Comparison of ENCODE assay signal across 18 cellular contexts in the genomic region with DNA sequence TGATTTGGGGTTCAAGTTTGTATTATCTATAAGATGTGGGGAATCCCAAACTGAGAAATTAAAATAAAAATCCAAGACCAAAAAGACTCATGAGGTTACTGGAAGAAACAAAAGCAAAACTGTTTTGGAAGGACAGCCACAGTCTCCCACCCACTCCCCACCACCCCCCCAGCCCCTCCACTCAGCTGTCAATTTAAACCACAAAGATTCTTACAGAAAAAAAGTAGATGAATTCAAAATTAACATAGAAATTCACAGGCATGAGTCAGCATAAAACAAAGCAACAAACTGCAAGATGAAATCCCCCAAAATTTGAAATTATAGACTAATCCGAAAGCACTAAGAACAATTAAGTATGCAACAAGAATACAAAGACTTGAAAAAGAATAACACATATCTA. TPM values are rescaled to one million over a fixed set of nuclear protein-coding genes. Genes with fewer than 3 reads are reported as not detected.
DNase-seq lines count a peak whose midpoint lies in the region; ATAC-seq and TF ChIP-seq lines count a peak whose summit lies in the region.
"Had no signal": no experiment of that assay in that cellular context is flagged by ENCODE, and none has a peak within 500 bp of the region (broad histone marks: within the 10 kb centered on the region; RNA-seq: fewer than 3 reads in every experiment).

No MANE protein-coding gene starts in this region.

- no peak for TF ChIP-seq CTCF in A673 (conservative IDR thresholded peaks at IDR 0.05; ENCODE audit: low read depth, low read length)
- no peak for TF ChIP-seq CTCF in IMR-90 (conservative IDR thresholded peaks at IDR 0.05; ENCODE audit: low read depth, low read length)
- no peak for TF ChIP-seq CTCF in VCaP (conservative IDR thresholded peaks at IDR 0.05)

- POLR2A ChIA-PET in A673 (lab: Charles Lee; ENCODE audit: low non-redundant PET) (no interaction called here), IMR-90 (lab: Charles Lee; ENCODE audit: unreplicated experiment) (no interaction called here)
- POLR2A ChIA-PET in naive thymus-derived CD4-positive, alpha-beta T cell (lab: Charles Lee): no interaction called here

- no peak overlapping the region for H3K9ac ChIP-seq in IMR-90 (ENCODE audit: low read depth, low read length)
- no peak overlapping the region for H3K9ac ChIP-seq in mesendoderm (ENCODE audit: low read length)
- H3K9ac ChIP-seq: SK-N-SH had no signal

- peaks cover 70% of the 10 kb centered on the region for H4K20me1 ChIP-seq in IMR-90 (ENCODE audit: insufficient read depth, low read length)

- no CpG with 5 or more reads among the region's 1 CpG for WGBS in IMR-90 (ENCODE audit: extremely low coverage in 2 of 2, insufficient read length in 1 of 2), 2 experiments
- no CpG with 5 or more reads among the region's 1 CpG for WGBS in mesendoderm (ENCODE audit: extremely low coverage, insufficient coverage, low lambda C conversion rate)

- no peaks in the 10 kb centered on the region for H3K27me3 ChIP-seq in A673 (replicated peaks; ENCODE audit: insufficient read depth, low read depth, low read length, poor library complexity)
- H3K27me3 ChIP-seq in IMR-90 (ENCODE audit: control insufficient read depth, insufficient read depth, low read length): no peaks in the 10 kb centered on the region
- H3K27me3 ChIP-seq in mesendoderm (ENCODE audit: insufficient read depth, low read length, poor library complexity): no peaks in the 10 kb centered on the region
- no peaks in the 10 kb centered on the region for H3K27me3 ChIP-seq in naive thymus-derived CD4-positive, alpha-beta T cell (ENCODE audit: control insufficient read depth in 2 of 2, insufficient read depth in 2 of 2, low read length in 2 of 2)

- H2BK15ac ChIP-seq in IMR-90 (ENCODE audit: low read depth, low read length) (no peak overlapping the region), mesendoderm (replicated peaks; ENCODE audit: low read depth) (no peak overlapping the region)

- H3K56ac ChIP-seq in IMR-90 (ENCODE audit: extremely low read depth, insufficient read depth, low read length) (no peak overlapping the region; the same call in 1 of the 2 replicates), mesendoderm (ENCODE audit: low read length) (no peak overlapping the region)

- ATAC-seq in IMR-90 (ENCODE audit: low read depth) (0 out of 2 replicates have a peak, but pooled peaks have one; percentile 15), Right ventricle myocardium superior (ENCODE audit: poor library complexity) (no peak), HG02642 (IDR thresholded peaks at IDR 0.05; ENCODE audit: poor library complexity, unreplicated experiment) (no peak)
- ATAC-seq in naive thymus-derived CD4-positive, alpha-beta T cell: no peak
- ATAC-seq: PC-3 had no signal

- CTCF ChIA-PET in A673 (lab: Charles Lee): no interaction called here
- CTCF ChIA-PET in IMR-90 (lab: Yijun Ruan, JAX): no interaction called here
- CTCF ChIA-PET in naive thymus-derived CD4-positive, alpha-beta T cell (lab: Charles Lee): no interaction called here

- no TSS peak for BruUV-seq in A673 (replicated peaks; lab: Mats Ljungman, UMichigan)
- BruUV-seq in IMR-90 (replicated peaks; lab: Mats Ljungman, UMichigan): no TSS peak

- H3K4me1 ChIP-seq in A673 (ENCODE audit: insufficient read depth, low read length, poor library complexity, severe bottlenecking) (peaks cover 34% of the 10 kb centered on the region), IMR-90 (ENCODE audit: control insufficient read depth, insufficient read depth, low read length) (peaks cover 11% of the 10 kb centered on the region), mesendoderm (ENCODE audit: control insufficient read depth, low read depth, low read length) (peaks cover 3% of the 10 kb centered on the region)
- H3K4me1 ChIP-seq in naive thymus-derived CD4-positive, alpha-beta T cell (ENCODE audit: control insufficient read depth in 2 of 2, insufficient read depth in 2 of 2, low read length in 2 of 2): peaks cover 0 to 6% of the 10 kb centered on the region in 2 donors

- 0 out of 2 replicates have a peak overlapping the region, but pooled peaks have one; percentile 35 for H3K18ac ChIP-seq in IMR-90 (ENCODE audit: low read depth, low read length)
- no peak overlapping the region for H3K18ac ChIP-seq in mesendoderm (ENCODE audit: low read length)

- H2AFZ ChIP-seq in IMR-90 (replicated peaks; ENCODE audit: low read length, poor library complexity): no peak overlapping the region

- in situ Hi-C loops in IMR-90 (cut with MboI; ENCODE audit: low sequenced_read_pairs): no loop called here

- H3K4me3 Mint-ChIP-seq in naive thymus-derived CD4-positive, alpha-beta T cell: no peak overlapping the region
- H3K4me3 Mint-ChIP-seq: B cell; CD4-positive, alpha-beta T cell had no signal

- H2BK120ac ChIP-seq in IMR-90 (ENCODE audit: low read depth, low read length) (no peak overlapping the region), mesendoderm (ENCODE audit: low read depth, low read length) (no peak overlapping the region)

- no peak overlapping the region for H2AK9ac ChIP-seq in IMR-90 (replicated peaks; ENCODE audit: low read depth, low read length, poor library complexity)

- no peak overlapping the region for H3K27ac Mint-ChIP-seq in naive thymus-derived CD4-positive, alpha-beta T cell
- H3K27ac Mint-ChIP-seq: B cell; CD4-positive, alpha-beta T cell had no signal

- no peak for TF ChIP-seq RAD21 in IMR-90 (IDR thresholded peaks at IDR 0.05; ENCODE audit: low read length)

- H3K36me3 ChIP-seq in A673 (ENCODE audit: insufficient read depth, low read length, poor library complexity, severe bottlenecking) (no peaks in the 10 kb centered on the region), IMR-90 (ENCODE audit: control insufficient read depth, insufficient read depth, low read length) (no peaks in the 10 kb centered on the region), mesendoderm (ENCODE audit: control insufficient read depth, insufficient read depth, low read length) (no peaks in the 10 kb centered on the region)
- no peaks in the 10 kb centered on the region for H3K36me3 ChIP-seq in naive thymus-derived CD4-positive, alpha-beta T cell (ENCODE audit: control insufficient read depth in 2 of 3, insufficient read depth in 3 of 3, low read length in 3 of 3)

- H4K5ac ChIP-seq in IMR-90 (ENCODE audit: low read depth, low read length) (no peak overlapping the region), mesendoderm (ENCODE audit: low read length) (no peak overlapping the region)

- H3K27me3 Mint-ChIP-seq in naive thymus-derived CD4-positive, alpha-beta T cell: no peaks in the 10 kb centered on the region
- H3K27me3 Mint-ChIP-seq: B cell; CD4-positive, alpha-beta T cell had no signal

- peaks cover 0 to 7% (median 0%) of the 10 kb centered on the region in 5 donors for H3K36me3 Mint-ChIP-seq in naive thymus-derived CD4-positive, alpha-beta T cell

- peaks cover 0 to 3% (median 0%) of the 10 kb centered on the region in 11 donors for H3K9me3 Mint-ChIP-seq in naive thymus-derived CD4-positive, alpha-beta T cell
- H3K9me3 Mint-ChIP-seq: CD4-positive, alpha-beta T cell had no signal

- no peak overlapping the region for H3K14ac ChIP-seq in IMR-90 (replicated peaks; ENCODE audit: low read depth, low read length)

- H3K4ac ChIP-seq in IMR-90 (ENCODE audit: low read depth, low read length) (no peak overlapping the region), mesendoderm (ENCODE audit: low read depth, low read length) (peak overlapping the region; percentile 36)

- H2AK5ac ChIP-seq in IMR-90 (ENCODE audit: low read depth, low read length) (no peak overlapping the region), mesendoderm (ENCODE audit: low read length) (no peak overlapping the region)

- H3K9me3 ChIP-seq in A673 (ENCODE audit: low read depth, low read length, poor library complexity, severe bottlenecking) (no peaks in the 10 kb centered on the region), IMR-90 (ENCODE audit: control insufficient read depth, insufficient read depth, low read length) (no peaks in the 10 kb centered on the region)
- no peaks in the 10 kb centered on the region for H3K9me3 ChIP-seq in naive thymus-derived CD4-positive, alpha-beta T cell (ENCODE audit: control insufficient read depth in 2 of 3, low read length in 3 of 3)
- H3K9me3 ChIP-seq: SK-N-SH had no signal

- H4K8ac ChIP-seq in IMR-90 (ENCODE audit: low read depth in 2 of 2, low read length in 2 of 2) (no peak overlapping the region), mesendoderm (ENCODE audit: low read depth, low read length) (no peak overlapping the region)

- H3K4me3 ChIP-seq in A673 (ENCODE audit: low read depth, low read length, poor library complexity, severe bottlenecking): no peak overlapping the region
- H3K4me3 ChIP-seq in IMR-90 (ENCODE audit: insufficient read depth, low read depth, low read length): no peak overlapping the region
- no peak overlapping the region for H3K4me3 ChIP-seq in mesendoderm (ENCODE audit: low read length)
- no peak overlapping the region for H3K4me3 ChIP-seq in naive thymus-derived CD4-positive, alpha-beta T cell (ENCODE audit: low read length)

- H2BK20ac ChIP-seq in IMR-90 (ENCODE audit: low read depth, low read length): no peak overlapping the region

- no peak for DNase-seq in A673 (ENCODE audit: low spot score)
- DNase-seq in IMR-90: peak; percentile 16
- no peak for DNase-seq in mesendoderm
- no peak for DNase-seq in naive thymus-derived CD4-positive, alpha-beta T cell
- no peak for DNase-seq in NCI-H2107 (lab: John Stamatoyannopoulos, UW)
- DNase-seq in Right ventricle myocardium superior: no peak
- DNase-seq: CD4-positive, alpha-beta T cell; DMS79; GOT3; NCI-H1436 treated with DMSO at 0.1 percent for 48 hours; NCI-H2081; NCI-H524 treated with DMSO at 0.1 percent for 48 hours; NK-92 treated with Interleukin-12 subunit alpha and Interleukin-12 subunit beta, amount 100 ng/mL, for 24 hours; PC-3; SK-N-SH had no signal

- no peak overlapping the region for H3K23ac ChIP-seq in IMR-90 (ENCODE audit: low read depth, low read length)
- H3K23ac ChIP-seq in mesendoderm (ENCODE audit: low read length): no peak overlapping the region

- H2BK5ac ChIP-seq in IMR-90 (ENCODE audit: low read depth, low read length, poor library complexity, severe bottlenecking) (peak overlapping the region; percentile 53), mesendoderm (ENCODE audit: low read length) (no peak overlapping the region)

- H3K4me1 Mint-ChIP-seq in naive thymus-derived CD4-positive, alpha-beta T cell: peaks cover 20 to 76% (median 61%) of the 10 kb centered on the region in 7 donors

- no peak overlapping the region for H4K91ac ChIP-seq in IMR-90 (ENCODE audit: insufficient read depth, low read depth, low read length)

- dilution Hi-C loops in IMR-90 (cut with HindIII; ENCODE audit: low sequenced_read_pairs, unreplicated experiment): no loop called here

- no peak for TF ChIP-seq POLR2A in IMR-90 (IDR thresholded peaks at IDR 0.05; ENCODE audit: low read depth, low read length)

- H3K79me1 ChIP-seq in IMR-90 (ENCODE audit: low read depth in 1 of 2, low read length in 2 of 2) (peaks cover 7 to 44% of the 10 kb centered on the region in 2 experiments; a peak in 3 of 4 replicates), mesendoderm (ENCODE audit: low read length) (peaks cover 3% of the 10 kb centered on the region)

- intact Hi-C loops in A673 (cut with micrococcal nuclease; ENCODE audit: unreplicated experiment): no loop called here
- intact Hi-C loops in IMR-90 (cut with micrococcal nuclease): no loop called here
- intact Hi-C loops in naive thymus-derived CD4-positive, alpha-beta T cell (cut with micrococcal nuclease): loop anchor here in 1 of 2 donors (5.0 kb wide), 1 partner anchor 42 kb away; no protein-coding TSS in a partner anchor
- intact Hi-C loops in Right ventricle myocardium superior (cut with DNase I): no loop called here

- peak overlapping the region; percentile 34 for H3K27ac ChIP-seq in A673 (ENCODE audit: low read depth, low read length, poor library complexity, severe bottlenecking)
- peak overlapping the region; percentile 9; the same call in 1 of the 2 replicates for H3K27ac ChIP-seq in IMR-90 (ENCODE audit: insufficient read depth, low read length)
- peak overlapping the region; percentile 31 for H3K27ac ChIP-seq in VCaP
- H3K27ac ChIP-seq in mesendoderm (ENCODE audit: low read depth, low read length): no peak overlapping the region
- no peak overlapping the region for H3K27ac ChIP-seq in naive thymus-derived CD4-positive, alpha-beta T cell (ENCODE audit: low read depth, low read length)

- H3K4me2 ChIP-seq in IMR-90 (ENCODE audit: low read depth, low read length) (peak overlapping the region; percentile 13; the same call in 1 of the 2 replicates), mesendoderm (ENCODE audit: low read length) (no peak overlapping the region)
- H3K4me2 ChIP-seq: SK-N-SH had no signal

- peaks cover 51% of the 10 kb centered on the region for H3K79me2 ChIP-seq in mesendoderm (ENCODE audit: control insufficient read depth, insufficient read depth, low read length)

- H3K9me1 ChIP-seq in IMR-90 (ENCODE audit: insufficient read depth, low read length): peaks cover 11% of the 10 kb centered on the region; the same call in 1 of the 2 replicates

RNA-seq across cellular contexts. Expression of gene MAP4K3, which starts 12.1 kb away (rescaled TPM):
- total RNA-seq in A673 (2021) (29.0 and 35.5 TPM in 2 replicates), IMR-90 (2012; rRNA removed) (32.6 and 48.3 TPM in 2 replicates), Right ventricle myocardium superior (37.8 TPM)
- 12.2 and 13.2 TPM in 2 replicates for polyA plus RNA-seq in IMR-90 (2012; rRNA removed)
- 2.0 and 2.7 TPM in 2 replicates for polyA plus RNA-seq in IMR-90 (2012; cell fraction: cytosol; rRNA removed)
- 5.4 and 33.0 TPM in 2 replicates for polyA plus RNA-seq in IMR-90 (2012; cell fraction: nucleus; rRNA removed; ENCODE audit: low replicate concordance)
- 24.1 TPM for polyA plus RNA-seq in mesendoderm (2013, experiment 1 of 2)
- polyA plus RNA-seq in mesendoderm (2013, experiment 2 of 2): 25.5 TPM
- 10 to 100 TPM; 14.4 to 32.2 (median 19.9) TPM for total RNA-seq in naive thymus-derived CD4-positive, alpha-beta T cell
- 1 to 10 TPM; 2.9 to 3.2 TPM for polyA plus RNA-seq in naive thymus-derived CD4-positive, alpha-beta T cell

Comparison
In these comparisons a context has a peak if more than half of its experiments do, and no peak if none do; other contexts are left out.
1. H3K27ac ChIP-seq: peak in A673 (single experiment), IMR-90 (single experiment) and VCaP (single experiment); none in mesendoderm (single experiment) and naive thymus-derived CD4-positive, alpha-beta T cell (single experiment).